Comparison of ENCODE assay signal across 18 cellular contexts in genomic region chr2:201938151-201938815, GRCh38.
DNase-seq lines count a peak whose midpoint lies in the region; ATAC-seq and TF ChIP-seq lines count a peak whose summit lies in the region.
"Had no signal": no experiment of that assay in that cellular context is flagged by ENCODE, and none has a peak within 500 bp of the region (broad histone marks: within the 10 kb centered on the region; RNA-seq: fewer than 3 reads in every experiment).

No MANE protein-coding gene starts in this region.

- peaks cover 15% of the 10 kb centered on the region for H3K4me1 ChIP-seq in RWPE2 (ENCODE audit: insufficient read depth, poor library complexity, severe bottlenecking)
- H3K4me1 ChIP-seq: gastroesophageal sphincter, sigmoid colon had no signal

- DNase-seq in ELR (ENCODE audit: low read depth) (peak; percentile 24), RWPE2 (ENCODE audit: low spot score) (no peak), fibroblast of peridontal ligament (ENCODE audit: extremely low read depth) (peak; percentile 5), osteocyte (ENCODE audit: extremely low spot score, unreplicated experiment) (no peak), NCI-H748 treated with DMSO at 0.1 percent for 48 hours (lab: John Stamatoyannopoulos, UW) (no peak), GDM1 (lab: John Stamatoyannopoulos, UW) (no peak), dorsolateral prefrontal cortex (no peak)
- DNase-seq: activated CD4-positive, alpha-beta T cell treated with anti-CD3 and anti-CD28 coated beads, Interleukin-2, amount 50 U/mL, for 1 hour; BE2C; left colon; mucosa of descending colon; NCI-H1436; NCI-H2171; occipital lobe; sigmoid colon; stimulated activated CD4-positive, alpha-beta T cell treated with anti-CD3 and anti-CD28 coated beads, Interleukin-2, amount 100 ng/mL, for 24 hours had no signal

- TF ChIP-seq CTCF in RWPE2 (IDR thresholded peaks at IDR 0.05; ENCODE audit: poor library complexity, severe bottlenecking) (no peak), osteocyte (IDR thresholded peaks at IDR 0.05) (no peak), dorsolateral prefrontal cortex (IDR thresholded peaks at IDR 0.05 in 54 of 56, conservative IDR thresholded peaks at IDR 0.05 in 2 of 56; ENCODE audit: low read depth in 1 of 56, partially characterized antibody in 56 of 56) (no peak)

- H3K4me3 Mint-ChIP-seq in osteocyte (ENCODE audit: unreplicated experiment): no peak overlapping the region
- H3K4me3 Mint-ChIP-seq: stimulated activated naive CD8-positive, alpha-beta T cell treated with anti-CD3 and anti-CD28 coated beads, Interleukin-15, Interleukin-2, amounts not matched to agents 100 ng/mL and 50 ng/mL, for 24 hours had no signal

- H3K27ac ChIP-seq in RWPE2 (ENCODE audit: poor library complexity, severe bottlenecking) (peak overlapping the region; percentile 24), dorsolateral prefrontal cortex (no peak overlapping the region)
- H3K27ac ChIP-seq: gastroesophageal sphincter, sigmoid colon had no signal

- intact Hi-C loops in dorsolateral prefrontal cortex (cut with DNase I): no loop called here

- peaks cover 5% of the 10 kb centered on the region for H3K9me3 Mint-ChIP-seq in osteocyte (ENCODE audit: unreplicated experiment)

- H3K36me3 ChIP-seq in RWPE2 (ENCODE audit: low read depth): no peaks in the 10 kb centered on the region
- H3K36me3 ChIP-seq: BE2C, gastroesophageal sphincter, sigmoid colon had no signal

- H3K27me3 Mint-ChIP-seq in osteocyte (ENCODE audit: unreplicated experiment): no peaks in the 10 kb centered on the region

- H3K27ac Mint-ChIP-seq in osteocyte (ENCODE audit: unreplicated experiment): peak overlapping the region; percentile 11
- H3K27ac Mint-ChIP-seq: stimulated activated naive CD8-positive, alpha-beta T cell treated with anti-CD3 and anti-CD28 coated beads, Interleukin-15, Interleukin-2, amounts not matched to agents 100 ng/mL and 50 ng/mL, for 24 hours had no signal

- peaks cover 16% of the 10 kb centered on the region for H3K4me1 Mint-ChIP-seq in osteocyte (ENCODE audit: unreplicated experiment)

- H3K36me3 Mint-ChIP-seq in osteocyte (ENCODE audit: unreplicated experiment): no peaks in the 10 kb centered on the region

- H3K27me3 ChIP-seq in RWPE2 (ENCODE audit: insufficient read depth, poor library complexity, severe bottlenecking): no peaks in the 10 kb centered on the region
- peaks cover 0 to 23% (median 0%) of the 10 kb centered on the region in 45 donors for H3K27me3 ChIP-seq in dorsolateral prefrontal cortex
- H3K27me3 ChIP-seq: BE2C, gastroesophageal sphincter, sigmoid colon had no signal

- H3K9me3 ChIP-seq in RWPE2 (ENCODE audit: severe bottlenecking): no peaks in the 10 kb centered on the region
- H3K9me3 ChIP-seq: BE2C, gastroesophageal sphincter, mucosa of descending colon, sigmoid colon had no signal

- H3K4me3 ChIP-seq in RWPE2 (ENCODE audit: severe bottlenecking) (no peak overlapping the region), dorsolateral prefrontal cortex (no peak overlapping the region)
- H3K4me3 ChIP-seq: gastroesophageal sphincter, mucosa of descending colon, sigmoid colon had no signal

- peak; percentile 68; the same call in 2 of the 3 replicates for ATAC-seq in RWPE2 (ENCODE audit: low read depth)
- ATAC-seq: gastroesophageal sphincter, left colon, mucosa of descending colon had no signal

Comparison
In these comparisons a context has a peak if more than half of its experiments do, and no peak if none do; other contexts are left out.
1. DNase-seq: peak in ELR (single experiment) and fibroblast of peridontal ligament (single experiment); none in RWPE2 (single experiment), osteocyte (single experiment), NCI-H748 treated with DMSO at 0.1 percent for 48 hours (single experiment), GDM1 (single experiment) and dorsolateral prefrontal cortex (0 of 10).